24 cellular contexts compared by ENCODE assay signal in genomic region chrX:72314881-72315280, GRCh38. TPM values are rescaled to one million over a fixed set of nuclear protein-coding genes. Genes with fewer than 3 reads are reported as not detected.
DNase-seq lines count a peak whose midpoint lies in the region; ATAC-seq lines count a peak whose summit lies in the region.
"Had no signal": no experiment of that assay in that cellular context is flagged by ENCODE, and none has a peak within 500 bp of the region (broad histone marks: within the 10 kb centered on the region; RNA-seq: fewer than 3 reads in every experiment).

No MANE protein-coding gene starts in this region.

- H3K9me3 ChIP-seq in neuronal stem cell (replicated peaks in 1 of 2; ENCODE audit: control insufficient read depth in 2 of 2, insufficient read depth in 1 of 2, low read depth in 1 of 2, low read length in 2 of 2), result no peaks in the 10 kb centered on the region
- H3K9me3 ChIP-seq: BLaER1 treated with 17β-estradiol and CSF1 and Interleukin-3, amounts not matched to agents 10 nM and 100 nM; HAP-1; Peyer's patch had no signal

- H3K27ac ChIP-seq in neuronal stem cell (replicated peaks; ENCODE audit: low read length), result no peak overlapping the region
- H3K27ac ChIP-seq: BLaER1 treated with 17β-estradiol and CSF1 and Interleukin-3, amounts not matched to agents 10 nM and 100 nM; Peyer's patch had no signal

- H4K91ac ChIP-seq in neuronal stem cell (ENCODE audit: low read depth, low read length, poor library complexity), result no peak overlapping the region

- WGBS in neuronal stem cell (ENCODE audit: extremely low coverage in 2 of 2, insufficient read length in 2 of 2, insufficient replicate concordance in 1 of 2), 2 donors, result no CpG with 5 or more reads among the region's 3 CpGs

- H3K4me3 ChIP-seq in neuronal stem cell (ENCODE audit: low read length in 2 of 2), result no peak overlapping the region
- H3K4me3 ChIP-seq: BLaER1 treated with 17β-estradiol and CSF1 and Interleukin-3, amounts not matched to agents 10 nM and 100 nM; GM23338; HAP-1; Peyer's patch had no signal

- H4K8ac ChIP-seq in neuronal stem cell (ENCODE audit: low read depth, low read length), result no peak overlapping the region

- H3K9ac ChIP-seq in neuronal stem cell (ENCODE audit: low read depth, low read length, poor library complexity), result no peak overlapping the region
- H3K9ac ChIP-seq: BLaER1 treated with 17β-estradiol and CSF1 and Interleukin-3, amounts not matched to agents 10 nM and 100 nM had no signal

- H3K23ac ChIP-seq in neuronal stem cell (ENCODE audit: low read depth, low read length, poor library complexity), result no peak overlapping the region

- H3K14ac ChIP-seq in neuronal stem cell (ENCODE audit: low read length), result no peak overlapping the region

- H2BK15ac ChIP-seq in neuronal stem cell (ENCODE audit: low read length), result no peak overlapping the region

- intact Hi-C loops in posterior vena cava (cut with DNase I), result no loop called here

- H2BK120ac ChIP-seq in neuronal stem cell (ENCODE audit: low read depth, low read length), result no peak overlapping the region

- no peak overlapping the region for H3K4me2 ChIP-seq in neuronal stem cell (ENCODE audit: insufficient read depth, low read length, poor library complexity, severe bottlenecking)
- H3K4me2 ChIP-seq: BLaER1 treated with 17β-estradiol and CSF1 and Interleukin-3, amounts not matched to agents 10 nM and 100 nM; GM23338 had no signal

- no peak overlapping the region for H2BK5ac ChIP-seq in neuronal stem cell (ENCODE audit: low read length)

- no peaks in the 10 kb centered on the region for H3K79me1 ChIP-seq in neuronal stem cell (ENCODE audit: low read depth, low read length)

- H2AK5ac ChIP-seq in neuronal stem cell (ENCODE audit: low read depth, low read length), result no peak overlapping the region

- ATAC-seq in GM21786 (IDR thresholded peaks at IDR 0.05; ENCODE audit: unreplicated experiment), result no peak
- ATAC-seq: CD8-positive, alpha-beta T cell; GM23338; SK-N-SH treated with all-trans-retinoic acid at 6 μM for 48 hours had no signal

- peak in 2 of 3 experiments; percentile 34 to 49 for DNase-seq in NCI-H1417 (lab: John Stamatoyannopoulos, UW)
- no peak for DNase-seq in NCI-H1417 treated with DMSO at 0.1 percent for 48 hours (lab: John Stamatoyannopoulos, UW)
- DNase-seq in NCI-H1436 (lab: John Stamatoyannopoulos, UW), result peak; percentile 81
- peak; percentile 61 for DNase-seq in NCI-H69 (lab: John Stamatoyannopoulos, UW)
- DNase-seq in neuronal stem cell (ENCODE audit: low spot score), result no peak
- DNase-seq in activated CD4-positive, alpha-beta T cell treated with anti-CD3 and anti-CD28 coated beads for 1 hour, result no peak
- DNase-seq in posterior vena cava (ENCODE audit: low spot score), result no peak
- DNase-seq: 8988T; Calu3; CD8-positive, alpha-beta T cell; DMS153; GDM1; KBM-7; NCI-H1105 treated with DMSO at 0.1 percent for 48 hours; NCI-H2029; NCI-H446 treated with DMSO at 0.1 percent for 48 hours; NCI-H748 treated with DMSO at 0.1 percent for 48 hours; Peyer's patch had no signal

- peaks cover 0 to 33% (median under 1%) of the 10 kb centered on the region in 3 experiments for H3K27me3 ChIP-seq in neuronal stem cell (ENCODE audit: control insufficient read depth in 3 of 3, insufficient read depth in 3 of 3, low read depth in 1 of 3, low read length in 3 of 3)
- H3K27me3 ChIP-seq: Peyer's patch had no signal

- peaks cover 0 to 8% of the 10 kb centered on the region in 2 donors for H3K4me1 ChIP-seq in neuronal stem cell (ENCODE audit: control insufficient read depth in 2 of 2, insufficient read depth in 1 of 2, low read depth in 1 of 2, low read length in 2 of 2)
- H3K4me1 ChIP-seq: BLaER1 treated with 17β-estradiol and CSF1 and Interleukin-3, amounts not matched to agents 10 nM and 100 nM; HAP-1; Peyer's patch had no signal

- peak overlapping the region; percentile 4 for H2AFZ ChIP-seq in neuronal stem cell (ENCODE audit: low read length)
- H2AFZ ChIP-seq: GM23338 had no signal

- no peak overlapping the region for H3K18ac ChIP-seq in neuronal stem cell (ENCODE audit: low read length)

- H3K4ac ChIP-seq in neuronal stem cell (ENCODE audit: low read length), result no peak overlapping the region

- no peak overlapping the region for H2BK12ac ChIP-seq in neuronal stem cell (ENCODE audit: low read length)

- H3K36me3 ChIP-seq in neuronal stem cell (replicated peaks in 1 of 2; ENCODE audit: control insufficient read depth in 2 of 2, insufficient read depth in 2 of 2, low read length in 2 of 2), result no peaks in the 10 kb centered on the region
- H3K36me3 ChIP-seq: BLaER1 treated with 17β-estradiol and CSF1 and Interleukin-3, amounts not matched to agents 10 nM and 100 nM; HAP-1; Peyer's patch had no signal

RNA-seq across cellular contexts. Expression of gene CITED1, which starts 9.2 kb away (rescaled TPM):
- polyA plus RNA-seq in neuronal stem cell (2013, experiment 1 of 2), result 4.0 TPM
- 3.6 TPM for polyA plus RNA-seq in neuronal stem cell (2013, experiment 2 of 2)
- not detected for total RNA-seq in posterior vena cava
- total RNA-seq: Calu3; CD8-positive, alpha-beta T cell; HT1080; Peyer's patch had no signal

RNA-seq across cellular contexts. Expression of gene RPS4X, which starts 37.8 kb away (rescaled TPM):
- 1,442 TPM for polyA plus RNA-seq in neuronal stem cell (2013, experiment 1 of 2)
- polyA plus RNA-seq in neuronal stem cell (2013, experiment 2 of 2), result 1,420 TPM
- total RNA-seq in posterior vena cava, result 100 to 1,000 TPM; 739 to 780 TPM

Comparison
In these comparisons a context has a peak if more than half of its experiments do, and no peak if none do; other contexts are left out.
1. DNase-seq: peak in NCI-H1417 (2 of 3), NCI-H1436 (single experiment) and NCI-H69 (single experiment); none in NCI-H1417 treated with DMSO at 0.1 percent for 48 hours (single experiment), neuronal stem cell (single experiment), activated CD4-positive, alpha-beta T cell treated with anti-CD3 and anti-CD28 coated beads for 1 hour (single experiment) and posterior vena cava (single experiment).